Comparison of ENCODE assay signal across 30 cellular contexts in genomic region chr11:77644887-77645286, GRCh38.
"Had no signal": no experiment of that assay in that cellular context is flagged by ENCODE, and none has a peak within 500 bp of the region (broad histone marks: within the 10 kb centered on the region; RNA-seq: fewer than 3 reads in every experiment).

No MANE protein-coding gene starts in this region.

- H3K27me3 Mint-ChIP-seq: activated CD8-positive, alpha-beta memory T cell treated with anti-CD3 and anti-CD28 coated beads, Interleukin-2, amount 10 ng/mL, durations not matched to agents 7 days and 5 days; progenitor cell of endocrine pancreas; stimulated activated naive CD8-positive, alpha-beta T cell treated with anti-CD3 and anti-CD28 coated beads, Interleukin-15, amount 100 ng/mL, for 72 hours had no signal

- H3K4me1 Mint-ChIP-seq: activated B cell treated with CpG ODN at 0.5 μM for 24 hours; central memory CD8-positive, alpha-beta T cell; endodermal cell; stimulated activated memory B cell treated with anti-CD40 and anti-IgM and Interleukin-4, amounts not matched to agents 10 μg/mL and 1 μg/mL and 100 μg/mL, for 72 hours; stimulated activated naive CD8-positive, alpha-beta T cell treated with anti-CD3 and anti-CD28 coated beads, Interleukin-15, amount 100 ng/mL, for 72 hours had no signal

- H3K4me2 ChIP-seq: smooth muscle cell had no signal

- H3K36me3 Mint-ChIP-seq: activated CD8-positive, alpha-beta memory T cell treated with anti-CD3 and anti-CD28 coated beads, Interleukin-2, amount 10 ng/mL, durations not matched to agents 7 days and 5 days; natural killer cell treated with Interleukin-12 subunit alpha and Interleukin-12 subunit beta and Interleukin-15 and Interleukin-18, amount 100 ng/mL, for 72 hours; stimulated activated memory B cell treated with anti-CD40 and anti-IgM and Interleukin-4, amounts not matched to agents 10 μg/mL and 1 μg/mL and 100 μg/mL, for 72 hours had no signal

- DNase-seq: activated B cell treated with CpG ODN at 0.5 μM for 24 hours; activated CD4-positive, alpha-beta T cell treated with anti-CD3 and anti-CD28 coated beads, Interleukin-2, amount 50 U/mL, for 1 hour; activated CD8-positive, alpha-beta memory T cell treated with anti-CD3 and anti-CD28 coated beads, Interleukin-2, amount 10 ng/mL, durations not matched to agents 7 days and 5 days; activated CD8-positive, alpha-beta T cell treated with anti-CD3 and anti-CD28 coated beads, Interleukin-2, amount 10 ng/mL, durations not matched to agents 7 days and 5 days; activated T-cell treated with anti-CD3 and anti-CD28 coated beads, Interleukin-2, amount 50 U/mL, for 48 hours; endodermal cell; left lung; mucosa of descending colon; ovary; right lobe of liver; stimulated activated CD4-positive, alpha-beta T cell treated with anti-CD3 and anti-CD28 coated beads, Interleukin-1b, Interleukin-23, amount 100 ng/mL, for 48 hours; stimulated activated CD4-positive, alpha-beta T cell treated with anti-CD3 and anti-CD28 coated beads, Interleukin-4, amount 100 ng/mL, for 4 hours; stimulated activated CD8-positive, alpha-beta memory T cell treated with anti-CD3 and anti-CD28 coated beads, Interleukin-4, amount 100 ng/mL, for 48 hours; stimulated activated naive CD8-positive, alpha-beta T cell treated with anti-CD3 and anti-CD28 coated beads, Interleukin-15, amount 100 ng/mL, for 72 hours; thyroid gland; upper lobe of left lung had no signal

- H3K9me3 Mint-ChIP-seq: activated B cell treated with CpG ODN at 0.5 μM for 24 hours; central memory CD8-positive, alpha-beta T cell; natural killer cell treated with Interleukin-12 subunit alpha and Interleukin-12 subunit beta and Interleukin-15 and Interleukin-18, amount 100 ng/mL, for 72 hours; stimulated activated memory B cell treated with anti-CD40 and anti-IgM and Interleukin-4, amounts not matched to agents 10 μg/mL and 1 μg/mL and 100 μg/mL, for 72 hours; stimulated activated naive CD8-positive, alpha-beta T cell treated with anti-CD3 and anti-CD28 coated beads, Interleukin-15, amount 100 ng/mL, for 72 hours had no signal

- H3K4me1 ChIP-seq: esophagus muscularis mucosa, left lung, vagina had no signal

- H3K36me3 ChIP-seq: esophagus muscularis mucosa, left lung, ovary, right lobe of liver, thyroid gland, upper lobe of left lung, vagina had no signal

- H3K27ac ChIP-seq: esophagus muscularis mucosa, left lung, ovary, right lobe of liver, thyroid gland, upper lobe of left lung, vagina had no signal

- FAIRE-seq: bronchial epithelial cell, frontal cortex had no signal

- H3K4me3 Mint-ChIP-seq: activated B cell treated with CpG ODN at 0.5 μM for 24 hours; activated CD8-positive, alpha-beta memory T cell treated with anti-CD3 and anti-CD28 coated beads, Interleukin-2, amount 10 ng/mL, durations not matched to agents 7 days and 5 days; activated CD8-positive, alpha-beta T cell treated with anti-CD3 and anti-CD28 coated beads, Interleukin-2, amount 10 ng/mL, durations not matched to agents 7 days and 5 days; central memory CD8-positive, alpha-beta T cell; dendritic cell treated with granulocyte-macrophage colony-stimulating factor and Interleukin-4, amounts not matched to agents 40 ng/mL and 50 ng/mL, for 4 days; endodermal cell; natural killer cell treated with Interleukin-12 subunit alpha and Interleukin-12 subunit beta and Interleukin-15 and Interleukin-18, amount 100 ng/mL, for 72 hours; stimulated activated memory B cell treated with anti-CD40 and anti-IgM and Interleukin-4, amounts not matched to agents 10 μg/mL and 1 μg/mL and 100 μg/mL, for 72 hours; stimulated activated naive CD8-positive, alpha-beta T cell treated with anti-CD3 and anti-CD28 coated beads, Interleukin-15, amount 100 ng/mL, for 72 hours; T-helper 2 cell treated with Interferon-gamma antibody and Interleukin-4, amounts not matched to agents 5 μg/mL and 100 μg/mL, for 36 hours had no signal

- H3K9me3 ChIP-seq: esophagus muscularis mucosa, ovary, right lobe of liver, thyroid gland, upper lobe of left lung, vagina had no signal

- H3K27ac Mint-ChIP-seq: activated B cell treated with CpG ODN at 0.5 μM for 24 hours; activated CD8-positive, alpha-beta memory T cell treated with anti-CD3 and anti-CD28 coated beads, Interleukin-2, amount 10 ng/mL, durations not matched to agents 7 days and 5 days; activated T-helper 2 cell treated with anti-CD3 and anti-CD28 coated beads, Interferon-gamma antibody, Interleukin-2, Interleukin-4, amounts not matched to agents 10 μg/mL and 5 μg/mL and 100 μg/mL, durations not matched to agents 14 hours and 24 hours and 36 hours; endodermal cell; natural killer cell treated with Interleukin-12 subunit alpha and Interleukin-12 subunit beta and Interleukin-15 and Interleukin-18, amount 100 ng/mL, for 72 hours; stimulated activated memory B cell treated with anti-CD40 and anti-IgM and Interleukin-4, amounts not matched to agents 10 μg/mL and 1 μg/mL and 100 μg/mL, for 72 hours; T-helper 2 cell treated with Interferon-gamma antibody and Interleukin-4, amounts not matched to agents 5 μg/mL and 100 μg/mL, for 36 hours had no signal

- H3K4me3 ChIP-seq: esophagus muscularis mucosa, left lung, lung, mucosa of descending colon, ovary, right lobe of liver, smooth muscle cell, thyroid gland, upper lobe of left lung, vagina had no signal

- H3K27me3 ChIP-seq: left lung, ovary, right lobe of liver, thyroid gland, upper lobe of left lung, vagina had no signal

- ATAC-seq: activated CD8-positive, alpha-beta memory T cell treated with anti-CD3 and anti-CD28 coated beads, Interleukin-2, amount 10 ng/mL, durations not matched to agents 7 days and 5 days; activated CD8-positive, alpha-beta T cell treated with anti-CD3 and anti-CD28 coated beads, Interleukin-2, amount 10 ng/mL, durations not matched to agents 7 days and 5 days; activated naive CD4-positive, alpha-beta T cell treated with anti-CD3 and anti-CD28 coated beads, Interleukin-2, amount 50 U/mL, for 72 hours; left lung; mucosa of descending colon; natural killer cell treated with Interleukin-12 subunit alpha and Interleukin-12 subunit beta and Interleukin-15 and Interleukin-18, amount 100 ng/mL, for 72 hours; right lobe of liver; stimulated activated memory B cell treated with anti-CD40 and anti-IgM and Interleukin-4, amounts not matched to agents 10 μg/mL and 1 μg/mL and 100 μg/mL, for 72 hours; stimulated activated naive CD8-positive, alpha-beta T cell treated with anti-CD3 and anti-CD28 coated beads, Interleukin-15, amount 100 ng/mL, for 72 hours had no signal
